In genomic region chr14:68654471-68654941, GRCh38 we compare ENCODE assay signal across 14 cellular contexts.
DNase-seq lines count a peak whose midpoint lies in the region; ATAC-seq, FAIRE-seq and TF ChIP-seq lines count a peak whose summit lies in the region.
"Had no signal": no experiment of that assay in that cellular context is flagged by ENCODE, and none has a peak within 500 bp of the region (broad histone marks: within the 10 kb centered on the region; RNA-seq: fewer than 3 reads in every experiment).

No MANE protein-coding gene starts in this region.

- H3K4me2 ChIP-seq in H9 (ENCODE audit: insufficient read depth, insufficient read length, low read length) (no peak overlapping the region), astrocyte (ENCODE audit: low read length) (peak overlapping the region; percentile 20)
- H3K4me2 ChIP-seq: PC-9 had no signal

- H3K9me3 ChIP-seq in H9 (ENCODE audit: control insufficient read depth, low read depth, low read length) (no peaks in the 10 kb centered on the region), astrocyte (ENCODE audit: insufficient read depth, low read depth, low read length) (no peaks in the 10 kb centered on the region), muscle layer of colon (ENCODE audit: low read length) (no peaks in the 10 kb centered on the region), stomach (no peaks in the 10 kb centered on the region)
- H3K9me3 ChIP-seq: left ventricle myocardium inferior had no signal

- FAIRE-seq in astrocyte (lab: Jason Lieb, UNC) = no peak

- TF ChIP-seq EP300 in stomach (IDR thresholded peaks at IDR 0.05) = no peak

- H3K27ac Mint-ChIP-seq in H9 (no peak overlapping the region), astrocyte (ENCODE audit: unreplicated experiment) (no peak overlapping the region)
- H3K27ac Mint-ChIP-seq: activated T-helper 1 cell treated with anti-CD3 and anti-CD28 coated beads, Interleukin-12 subunit alpha, Interleukin-12 subunit beta, Interleukin-2, Interleukin-4 antibody, amounts not matched to agents 30 ng/mL and 10 ng/mL and 1 ng/mL, durations not matched to agents 14 hours and 24 hours and 36 hours had no signal

- DNase-seq in H9 (peak; percentile 10), astrocyte (ENCODE audit: low read depth) (no peak), stomach (no peak), glomerular visceral epithelial cell (ENCODE audit: extremely low spot score) (no peak), DMS53 (lab: John Stamatoyannopoulos, UW) (no peak)
- DNase-seq: left ventricle myocardium inferior; naive thymus-derived CD4-positive, alpha-beta T cell; NCI-H748 treated with DMSO at 0.1 percent for 48 hours; PC-9 had no signal

- no peak overlapping the region for H3K14ac ChIP-seq in H9 (ENCODE audit: insufficient read depth, low read length)

- H2BK15ac ChIP-seq in H9 (ENCODE audit: low read depth, low read length) = no peak overlapping the region

- peaks cover 14 to 23% of the 10 kb centered on the region in 2 experiments for H3K4me1 Mint-ChIP-seq in H9
- H3K4me1 Mint-ChIP-seq in astrocyte (ENCODE audit: low read depth, unreplicated experiment) = peaks cover 10% of the 10 kb centered on the region

- no peak overlapping the region for H3K9ac ChIP-seq in H9 (ENCODE audit: extremely low read depth, insufficient read length, low read length)
- no peak overlapping the region for H3K9ac ChIP-seq in astrocyte (ENCODE audit: low read length)
- H3K9ac ChIP-seq in muscle layer of colon (ENCODE audit: low read length) = peak overlapping the region; percentile 14

- ATAC-seq in HG02970 (IDR thresholded peaks at IDR 0.05; ENCODE audit: low FRiP score, unreplicated experiment) = no peak
- ATAC-seq: naive thymus-derived CD4-positive, alpha-beta T cell had no signal

- H3K23me2 ChIP-seq in H9 (ENCODE audit: insufficient read length, low read depth, low read length, poor library complexity, severe bottlenecking) = no peaks in the 10 kb centered on the region

- H3K36me3 Mint-ChIP-seq in H9 (ENCODE audit: insufficient read depth in 1 of 3, low read depth in 3 of 3) (no peaks in the 10 kb centered on the region), astrocyte (ENCODE audit: low read depth, unreplicated experiment) (no peaks in the 10 kb centered on the region)
- H3K36me3 Mint-ChIP-seq: IgD-negative memory B cell had no signal

- H4K5ac ChIP-seq in H9 (ENCODE audit: insufficient read length, low read depth, low read length) = no peak overlapping the region

- H2AK5ac ChIP-seq in H9 (ENCODE audit: insufficient read length, low read length) = no peak overlapping the region

- H3K4me3 ChIP-seq in astrocyte (ENCODE audit: insufficient read depth, low read depth, low read length) (no peak overlapping the region), muscle layer of colon (ENCODE audit: low read depth in 1 of 2, low read length in 2 of 2) (no peak overlapping the region), stomach (no peak overlapping the region)
- H3K4me3 ChIP-seq: left ventricle myocardium inferior, PC-9 had no signal

- no peak overlapping the region for H2BK12ac ChIP-seq in H9 (ENCODE audit: insufficient read length, low read depth, low read length)

- TF ChIP-seq CTCF in H9 (conservative IDR thresholded peaks at IDR 0.05) = no peak
- no peak for TF ChIP-seq CTCF in astrocyte (IDR thresholded peaks at IDR 0.05; ENCODE audit: insufficient read depth, low read depth, low read length)
- TF ChIP-seq CTCF in stomach (IDR thresholded peaks at IDR 0.05) = no peak

- no peak overlapping the region for H4K8ac ChIP-seq in H9 (replicated peaks; ENCODE audit: insufficient read length, low read depth, low read length)

- H3T11ph ChIP-seq in H9 (ENCODE audit: low read length) = no peak overlapping the region

- H3K79me1 ChIP-seq in H9 (ENCODE audit: insufficient read depth, low read depth, low read length, poor library complexity, severe bottlenecking) = no peaks in the 10 kb centered on the region

- no peaks in the 10 kb centered on the region for H3K9me3 Mint-ChIP-seq in H9
- no peaks in the 10 kb centered on the region for H3K9me3 Mint-ChIP-seq in astrocyte (ENCODE audit: unreplicated experiment)
- H3K9me3 Mint-ChIP-seq: activated T-helper 1 cell treated with anti-CD3 and anti-CD28 coated beads, Interleukin-12 subunit alpha, Interleukin-12 subunit beta, Interleukin-2, Interleukin-4 antibody, amounts not matched to agents 30 ng/mL and 10 ng/mL and 1 ng/mL, durations not matched to agents 14 hours and 24 hours and 36 hours had no signal

- no peaks in the 10 kb centered on the region for H4K20me1 ChIP-seq in H9 (ENCODE audit: control insufficient read depth, insufficient read depth, insufficient read length)
- no peaks in the 10 kb centered on the region for H4K20me1 ChIP-seq in astrocyte (ENCODE audit: insufficient read depth, low read length)

- H3K18ac ChIP-seq in H9 (ENCODE audit: insufficient read length, low read depth, low read length) = no peak overlapping the region

- no CpG with 5 or more reads among the region's 9 CpGs for WGBS in H9 (ENCODE audit: extremely low coverage, insufficient read length, low lambda C conversion rate)
- 39 to 61% (median 55%) methylated on average over 6 to 9 of the region's 9 CpGs for WGBS in stomach, 5 donors

- H3K27me3 Mint-ChIP-seq in H9 (ENCODE audit: low read depth) = peaks cover 3% of the 10 kb centered on the region
- H3K27me3 Mint-ChIP-seq in astrocyte (ENCODE audit: low read depth, unreplicated experiment) = peaks cover 8% of the 10 kb centered on the region
- H3K27me3 Mint-ChIP-seq: IgD-negative memory B cell; naive thymus-derived CD4-positive, alpha-beta T cell had no signal

- H4K91ac ChIP-seq in H9 (ENCODE audit: insufficient read length, low read depth, low read length) = no peak overlapping the region

- H2BK5ac ChIP-seq in H9 (ENCODE audit: insufficient read length, low read length) = no peak overlapping the region

- no peaks in the 10 kb centered on the region for H3K27me3 ChIP-seq in H9 (ENCODE audit: insufficient read depth, low read length)
- no peaks in the 10 kb centered on the region for H3K27me3 ChIP-seq in astrocyte (ENCODE audit: insufficient read depth, low read length)
- no peaks in the 10 kb centered on the region for H3K27me3 ChIP-seq in muscle layer of colon (ENCODE audit: control insufficient read depth in 1 of 2, insufficient read depth in 2 of 2, low read length in 2 of 2)
- H3K27me3 ChIP-seq in stomach = no peaks in the 10 kb centered on the region

- TF ChIP-seq POLR2A in stomach (IDR thresholded peaks at IDR 0.05) = no peak

- no peak overlapping the region for H3K4ac ChIP-seq in H9 (ENCODE audit: low read depth, low read length)

- no peak overlapping the region for H3K56ac ChIP-seq in H9 (ENCODE audit: insufficient read length, low read depth, low read length)

- H3K4me3 Mint-ChIP-seq in H9 (no peak overlapping the region), astrocyte (ENCODE audit: unreplicated experiment) (no peak overlapping the region)
- H3K4me3 Mint-ChIP-seq: activated T-helper 1 cell treated with anti-CD3 and anti-CD28 coated beads, Interleukin-12 subunit alpha, Interleukin-12 subunit beta, Interleukin-2, Interleukin-4 antibody, amounts not matched to agents 30 ng/mL and 10 ng/mL and 1 ng/mL, durations not matched to agents 14 hours and 24 hours and 36 hours; IgD-negative memory B cell had no signal

- no peak overlapping the region for H2BK20ac ChIP-seq in H9 (ENCODE audit: low read depth, low read length, poor library complexity, severe bottlenecking)

- H2AFZ ChIP-seq in H9 (ENCODE audit: low read length) (no peak overlapping the region), astrocyte (ENCODE audit: low read depth, low read length) (no peak overlapping the region)
- H2AFZ ChIP-seq: PC-9 had no signal

- H3K27ac ChIP-seq in H9 (ENCODE audit: insufficient read length, low read depth, low read length) (no peak overlapping the region), astrocyte (ENCODE audit: low read depth, low read length) (no peak overlapping the region), muscle layer of colon (ENCODE audit: low read depth, low read length) (peak overlapping the region; percentile 88), stomach (peak overlapping the region in 4 of 5 donors; percentile 77 to 91 (median 82))
- H3K27ac ChIP-seq: C4-2B, left ventricle myocardium inferior, PC-9 had no signal

- H3K36me3 ChIP-seq in astrocyte (ENCODE audit: insufficient read depth, low read length) = no peaks in the 10 kb centered on the region
- H3K36me3 ChIP-seq in muscle layer of colon (ENCODE audit: insufficient read depth, low read length) = no peaks in the 10 kb centered on the region
- no peaks in the 10 kb centered on the region for H3K36me3 ChIP-seq in stomach
- H3K36me3 ChIP-seq: left ventricle myocardium inferior had no signal

- intact Hi-C loops in stomach (cut with DNase I; ENCODE audit: low total_unique reads) = no loop called here

- H3K4me1 ChIP-seq in H9 (ENCODE audit: insufficient read depth, low read length) (no peaks in the 10 kb centered on the region), astrocyte (ENCODE audit: insufficient read depth, low read length) (peaks cover 32% of the 10 kb centered on the region), muscle layer of colon (ENCODE audit: insufficient read depth, low read length) (peaks cover 82% of the 10 kb centered on the region), stomach (peaks cover 28 to 75% (median 45%) of the 10 kb centered on the region in 4 donors)

- H2BK120ac ChIP-seq in H9 (ENCODE audit: low read depth, low read length, poor library complexity, severe bottlenecking) = no peak overlapping the region

- H3K79me2 ChIP-seq in H9 (ENCODE audit: insufficient read depth, low read length) = no peaks in the 10 kb centered on the region
- no peaks in the 10 kb centered on the region for H3K79me2 ChIP-seq in astrocyte (ENCODE audit: insufficient read depth, low read length)

- H3K23ac ChIP-seq in H9 (ENCODE audit: insufficient read length, low read depth, low read length) = no peak overlapping the region

Comparison
In these comparisons a context has a peak if more than half of its experiments do, and no peak if none do; other contexts are left out.
1. H3K27ac ChIP-seq: peak in muscle layer of colon (single experiment) and stomach (4 of 5); none in H9 (single experiment) and astrocyte (single experiment).